ENCODE assay signal across 26 cellular contexts in the genomic region with DNA sequence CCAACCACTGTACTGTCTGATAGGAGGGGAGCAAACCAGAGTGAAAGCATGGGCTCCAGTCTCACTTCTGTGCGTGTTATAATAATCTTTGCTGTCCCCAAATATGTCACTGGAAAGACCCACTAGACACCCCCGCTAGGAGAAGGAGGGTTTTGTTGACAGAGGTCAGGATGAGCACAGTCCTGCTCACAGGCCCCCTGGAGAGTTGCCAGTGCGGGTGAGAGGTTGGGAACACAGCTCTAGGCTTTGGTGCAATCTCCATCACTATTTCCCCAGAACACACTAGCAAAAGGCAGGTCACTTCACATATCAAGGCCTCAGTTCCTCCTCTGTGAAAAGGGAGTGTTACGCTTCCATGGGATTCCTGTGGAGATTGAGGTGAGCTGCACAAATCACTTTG. TPM values are rescaled to one million over a fixed set of nuclear protein-coding genes. Genes with fewer than 3 reads are reported as not detected.
"Had no signal": no experiment of that assay in that cellular context is flagged by ENCODE, and none has a peak within 500 bp of the region (broad histone marks: within the 10 kb centered on the region; RNA-seq: fewer than 3 reads in every experiment).

No MANE protein-coding gene starts in this region.

- H3K4me1 ChIP-seq: breast epithelium, Peyer's patch had no signal

- H3K36me3 ChIP-seq: breast epithelium, Peyer's patch had no signal

- H3K27me3 ChIP-seq: breast epithelium, Peyer's patch had no signal

- H3K4me3 ChIP-seq: breast epithelium, Peyer's patch had no signal

- ATAC-seq: activated CD8-positive, alpha-beta memory T cell treated with anti-CD3 and anti-CD28 coated beads, Interleukin-2, amount 10 ng/mL, durations not matched to agents 7 days and 5 days; T-helper 17 cell had no signal

- H3K9me3 ChIP-seq: breast epithelium, Peyer's patch had no signal

- H3K27ac ChIP-seq: breast epithelium had no signal

- DNase-seq: activated B cell treated with CpG ODN at 0.5 μM for 24 hours; activated CD4-positive, alpha-beta T cell treated with anti-CD3 and anti-CD28 coated beads for 1 hour; activated CD4-positive, alpha-beta T cell treated with anti-CD3 and anti-CD28 coated beads, Interleukin-2, amount 10 ng/mL, durations not matched to agents 24 days and 14 days; activated CD4-positive, alpha-beta T cell treated with anti-CD3 and anti-CD28 coated beads, Interleukin-2, amount 50 U/mL, for 48 hours; activated CD8-positive, alpha-beta memory T cell treated with anti-CD3 and anti-CD28 coated beads, Interleukin-2, amount 10 ng/mL, durations not matched to agents 7 days and 5 days; activated effector memory CD4-positive, alpha-beta T cell treated with Interleukin-2 at 50 U/mL for 16 hours; activated naive CD4-positive, alpha-beta T cell; activated T-cell treated with anti-CD3 and anti-CD28 coated beads, Interleukin-2, amount 50 U/mL, for 24 hours; aorta; caudate nucleus; Karpas-422; MM.1S; NCI-H1105; NCI-H1436; NCI-H1694 treated with DMSO at 0.1 percent for 48 hours; NCI-H2029 treated with DMSO at 0.1 percent for 48 hours; NCI-H345; NCI-H510A; NCI-H526 treated with DMSO at 0.1 percent for 48 hours; NCI-H82; Peyer's patch; SIG-M5; T-helper 17 cell; T-helper 9 cell had no signal

RNA-seq across cellular contexts. Expression of gene XDH, which starts 9.7 kb away (rescaled TPM):
- total RNA-seq: activated B cell treated with CpG ODN at 0.5 μM for 24 hours; activated CD4-positive, alpha-beta T cell treated with anti-CD3 and anti-CD28 coated beads, Interleukin-2, amount 10 ng/mL, durations not matched to agents 24 days and 14 days; activated T-helper 1 cell treated with anti-CD3 and anti-CD28 coated beads, Interleukin-12 subunit alpha, Interleukin-12 subunit beta, Interleukin-2, Interleukin-4 antibody, amounts not matched to agents 30 ng/mL and 10 ng/mL and 1 ng/mL, durations not matched to agents 14 hours and 24 hours and 36 hours; aorta had no signal
